8 cellular contexts compared by ENCODE assay signal in the genomic region with DNA sequence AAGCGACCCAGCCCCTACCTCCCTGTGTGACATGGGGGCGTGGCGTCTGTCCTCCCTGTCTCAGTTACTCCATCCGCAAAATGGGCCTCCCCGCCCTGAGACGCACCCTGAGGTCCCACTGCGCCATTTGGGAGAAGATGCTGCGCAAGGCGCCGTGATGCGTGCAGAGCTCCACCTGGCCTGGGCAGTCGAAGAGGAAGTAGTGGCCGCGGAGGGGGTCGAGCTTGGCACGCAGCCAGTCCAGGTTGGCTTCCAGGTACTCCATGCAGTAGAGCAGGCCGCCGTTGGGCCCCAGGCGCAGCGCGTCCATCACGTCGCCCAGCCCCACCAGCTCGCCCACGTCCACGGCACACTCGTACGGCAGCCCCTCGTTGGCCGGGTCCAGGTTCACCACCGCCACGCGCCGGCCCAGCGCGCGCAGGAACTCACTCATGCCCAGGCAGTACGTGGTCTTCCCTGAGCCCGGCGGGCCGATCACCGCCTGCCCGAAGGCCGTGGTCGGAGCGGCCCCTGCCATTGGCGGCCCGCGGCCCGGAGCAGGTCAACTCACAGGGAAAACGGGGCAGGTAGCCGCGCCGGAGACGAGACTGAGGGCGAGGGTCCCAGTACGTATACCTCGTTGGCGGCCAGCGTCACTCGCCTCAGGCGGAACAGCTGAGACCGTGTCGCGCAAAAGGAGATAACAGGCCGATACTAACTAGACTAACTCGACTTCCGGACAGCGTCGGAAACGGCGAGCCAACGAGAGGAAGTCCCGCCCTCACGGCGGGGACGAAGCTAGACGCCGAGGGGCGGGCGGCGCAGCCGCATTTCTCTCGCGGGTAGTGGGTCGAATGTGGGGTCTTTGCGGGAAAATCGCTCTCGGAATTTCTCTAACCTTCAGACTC. TPM values are rescaled to one million over a fixed set of nuclear protein-coding genes. Genes with fewer than 3 reads are reported as not detected.
DNase-seq lines count a peak whose midpoint lies in the region; ATAC-seq and TF ChIP-seq lines count a peak whose summit lies in the region.

TSS of gene GPN2 (minus strand) at position 704 of the 887 bp plus-strand sequence. CDS start at position 517, 187 bp downstream.

- DNase-seq in SK-MEL-5 (ENCODE audit: low read depth, low spot score): peak; percentile 74
- DNase-seq in activated naive CD4-positive, alpha-beta T cell treated with Interleukin-2 at 50 U/mL for 16 hours: peak; percentile 83
- peak; percentile 73 for DNase-seq in foreskin melanocyte
- DNase-seq in neuronal stem cell (ENCODE audit: low spot score): peak; percentile 56

- no peaks in the 10 kb centered on the region for H3K9me3 ChIP-seq in DOHH2 (ENCODE audit: control insufficient read depth, insufficient read depth, low read length)
- H3K9me3 ChIP-seq in KOPT-K1 (ENCODE audit: insufficient read depth, low read length, poor library complexity, severe bottlenecking): no peaks in the 10 kb centered on the region
- no peaks in the 10 kb centered on the region for H3K9me3 ChIP-seq in neuronal stem cell (replicated peaks in 1 of 2; ENCODE audit: control insufficient read depth in 2 of 2, insufficient read depth in 1 of 2, low read depth in 1 of 2, low read length in 2 of 2)
- no peaks in the 10 kb centered on the region for H3K9me3 ChIP-seq in subcutaneous abdominal adipose tissue (ENCODE audit: control insufficient read depth in 5 of 5, low read length in 5 of 5)

- H3K9ac ChIP-seq in neuronal stem cell (ENCODE audit: low read depth, low read length, poor library complexity): peak within 1 kb of the TSS; percentile 100
- peak within 1 kb of the TSS; percentile 97 to 100 (median 97) for H3K9ac ChIP-seq in subcutaneous abdominal adipose tissue (ENCODE audit: low read length in 5 of 5)

- no peak within 1 kb of the TSS for H4K8ac ChIP-seq in neuronal stem cell (ENCODE audit: low read depth, low read length)

- H3K9me2 ChIP-seq in DOHH2 (replicated peaks; ENCODE audit: control insufficient read depth, low read length): no peaks in the 10 kb centered on the region

- H2AK5ac ChIP-seq in neuronal stem cell (ENCODE audit: low read depth, low read length): peak within 1 kb of the TSS; percentile 69

- peak within 1 kb of the TSS; percentile 86 for H3K4me2 ChIP-seq in DOHH2 (ENCODE audit: low read length)
- H3K4me2 ChIP-seq in neuronal stem cell (ENCODE audit: insufficient read depth, low read length, poor library complexity, severe bottlenecking): peak within 1 kb of the TSS; percentile 95

- H3K27me3 ChIP-seq in DOHH2 (ENCODE audit: control insufficient read depth, low read length) (no peaks in the 10 kb centered on the region), neuronal stem cell (ENCODE audit: control insufficient read depth in 3 of 3, insufficient read depth in 3 of 3, low read depth in 1 of 3, low read length in 3 of 3) (no peaks in the 10 kb centered on the region), subcutaneous abdominal adipose tissue (ENCODE audit: control insufficient read depth in 5 of 5, insufficient read depth in 4 of 5, low read length in 5 of 5) (no peaks in the 10 kb centered on the region)

- H3K18ac ChIP-seq in neuronal stem cell (ENCODE audit: low read length): peak within 1 kb of the TSS; percentile 91

- no peak within 1 kb of the TSS for H2BK15ac ChIP-seq in neuronal stem cell (ENCODE audit: low read length)

- H3K4me3 ChIP-seq in DOHH2 (ENCODE audit: low read length) (peak within 1 kb of the TSS; percentile 93), neuronal stem cell (ENCODE audit: low read length in 2 of 2) (peak within 1 kb of the TSS; percentile 70 to 99), subcutaneous abdominal adipose tissue (ENCODE audit: low read depth in 1 of 5, low read length in 5 of 5) (peak within 1 kb of the TSS; percentile 74 to 99 (median 91))

- H3K14ac ChIP-seq in neuronal stem cell (ENCODE audit: low read length): peak within 1 kb of the TSS; percentile 98

- H3K79me1 ChIP-seq in neuronal stem cell (ENCODE audit: low read depth, low read length): peaks cover 7% of the 10 kb centered on the region

- peak within 1 kb of the TSS; percentile 95 for H3K23ac ChIP-seq in neuronal stem cell (ENCODE audit: low read depth, low read length, poor library complexity)

- H2BK5ac ChIP-seq in neuronal stem cell (ENCODE audit: low read length): peak within 1 kb of the TSS; percentile 2

- H4K20me1 ChIP-seq in DOHH2 (ENCODE audit: control insufficient read depth, insufficient read depth, low read depth, low read length): 0 out of 2 replicates have a peak, but pooled peaks cover 9% of the 10 kb centered on the region

- H4K91ac ChIP-seq in neuronal stem cell (ENCODE audit: low read depth, low read length, poor library complexity): peak within 1 kb of the TSS; percentile 16

- H3F3A ChIP-seq in DOHH2 (ENCODE audit: control insufficient read depth, insufficient read depth): peaks cover 15% of the 10 kb centered on the region

- in situ Hi-C loops in SK-MEL-5 (cut with HindIII; ENCODE audit: low pct_unique_long_range_greater_than_20kb, low sequenced_read_pairs): no loop called here

- H3K27ac ChIP-seq in DOHH2 (ENCODE audit: low read depth, low read length): peak within 1 kb of the TSS; percentile 61
- H3K27ac ChIP-seq in KOPT-K1 (ENCODE audit: low read depth, low read length, poor library complexity, severe bottlenecking): peak within 1 kb of the TSS; percentile 76
- peak within 1 kb of the TSS; percentile 57 for H3K27ac ChIP-seq in neuronal stem cell (replicated peaks; ENCODE audit: low read length)
- H3K27ac ChIP-seq in subcutaneous abdominal adipose tissue (ENCODE audit: low read depth, low read length): peak within 1 kb of the TSS; percentile 91

- TF ChIP-seq CTCF in DOHH2 (IDR thresholded peaks at IDR 0.05; ENCODE audit: low read depth, low read length, poor library complexity, severe bottlenecking): no peak

- peaks cover 68% of the 10 kb centered on the region for H3K36me3 ChIP-seq in DOHH2 (ENCODE audit: control insufficient read depth, low read length)
- peaks cover 71% of the 10 kb centered on the region for H3K36me3 ChIP-seq in KOPT-K1 (ENCODE audit: insufficient read depth, low read length)
- H3K36me3 ChIP-seq in neuronal stem cell (replicated peaks in 1 of 2; ENCODE audit: control insufficient read depth in 2 of 2, insufficient read depth in 2 of 2, low read length in 2 of 2): peaks cover 31 to 65% of the 10 kb centered on the region in 2 donors
- peaks cover 13 to 62% (median 52%) of the 10 kb centered on the region in 5 donors for H3K36me3 ChIP-seq in subcutaneous abdominal adipose tissue (ENCODE audit: control insufficient read depth in 5 of 5, insufficient read depth in 5 of 5, low read length in 5 of 5)

- no CpG with 5 or more reads among the region's 89 CpGs for WGBS in neuronal stem cell (ENCODE audit: extremely low coverage in 2 of 2, insufficient read length in 2 of 2, insufficient replicate concordance in 1 of 2), 2 donors

- H2BK120ac ChIP-seq in neuronal stem cell (ENCODE audit: low read depth, low read length): peak within 1 kb of the TSS; percentile 67

- H2AFZ ChIP-seq in neuronal stem cell (ENCODE audit: low read length): peak within 1 kb of the TSS; percentile 94

- peak; percentile 93 for ATAC-seq in GM21786 (IDR thresholded peaks at IDR 0.05; ENCODE audit: unreplicated experiment)

- H3K4me1 ChIP-seq in DOHH2 (ENCODE audit: control insufficient read depth, low read length) (peaks cover 21% of the 10 kb centered on the region), neuronal stem cell (ENCODE audit: control insufficient read depth in 2 of 2, insufficient read depth in 1 of 2, low read depth in 1 of 2, low read length in 2 of 2) (peaks cover 5 to 9% of the 10 kb centered on the region in 2 donors), subcutaneous abdominal adipose tissue (ENCODE audit: control insufficient read depth in 5 of 5, insufficient read depth in 5 of 5, low read length in 5 of 5) (peaks cover 0 to 22% (median 20%) of the 10 kb centered on the region in 5 donors)

- peak within 1 kb of the TSS; percentile 27 for H2BK12ac ChIP-seq in neuronal stem cell (ENCODE audit: low read length)

- H3K79me2 ChIP-seq in DOHH2 (ENCODE audit: control insufficient read depth, low read length): peaks cover 30% of the 10 kb centered on the region

- no peak within 1 kb of the TSS for H3K4ac ChIP-seq in neuronal stem cell (ENCODE audit: low read length)

RNA-seq across cellular contexts. Expression of gene GPN2, which starts in this region (rescaled TPM):
- total RNA-seq in SK-MEL-5 (2014; rRNA removed; shearing (Covaris generic)): 29.1 and 30.3 TPM in 2 replicates
- 17.6 and 24.0 TPM in 2 replicates for polyA plus RNA-seq in SK-MEL-5 (2015; cell fraction: cytosol; rRNA removed)
- polyA plus RNA-seq in SK-MEL-5 (2015; cell fraction: nucleus; rRNA removed): 16.7 and 20.6 TPM in 2 replicates
- polyA plus RNA-seq in neuronal stem cell (2013, experiment 1 of 2): 9.7 TPM
- polyA plus RNA-seq in neuronal stem cell (2013, experiment 2 of 2): 11.6 TPM

Comparison
In these comparisons a context has a peak if more than half of its experiments do, and no peak if none do; other contexts are left out.
1. Peak in every context shown above with its lines: DNase-seq, ATAC-seq, H3K4me3 ChIP-seq and H3K27ac ChIP-seq.